2 cellular contexts compared by ENCODE assay signal in the genomic region with DNA sequence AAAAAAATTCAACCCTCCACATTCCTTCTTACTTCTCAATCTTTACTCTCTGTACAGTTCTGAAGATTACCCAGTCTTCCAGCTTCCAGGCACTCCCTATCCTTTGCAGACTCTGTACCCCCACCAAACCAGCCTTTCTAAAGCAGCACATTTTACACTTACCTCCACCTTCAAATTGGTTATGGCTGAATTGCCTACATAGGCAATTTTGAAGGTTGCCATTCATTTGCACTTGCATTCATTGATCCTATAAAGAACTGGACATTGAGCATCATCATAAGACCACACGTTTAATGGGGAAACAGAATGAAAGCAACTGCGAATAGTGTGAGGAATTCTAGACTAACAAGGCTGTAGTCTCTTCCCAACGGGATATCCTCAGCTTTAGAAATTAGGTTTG.
TF ChIP-seq lines count a peak whose summit lies in the region.

No MANE protein-coding gene starts in this region.

TF ChIP-seq in SK-N-SH, 30 proteins besides CTCF, POLR2A, EP300 and RAD21:
- TF ChIP-seq, protein P1, sequence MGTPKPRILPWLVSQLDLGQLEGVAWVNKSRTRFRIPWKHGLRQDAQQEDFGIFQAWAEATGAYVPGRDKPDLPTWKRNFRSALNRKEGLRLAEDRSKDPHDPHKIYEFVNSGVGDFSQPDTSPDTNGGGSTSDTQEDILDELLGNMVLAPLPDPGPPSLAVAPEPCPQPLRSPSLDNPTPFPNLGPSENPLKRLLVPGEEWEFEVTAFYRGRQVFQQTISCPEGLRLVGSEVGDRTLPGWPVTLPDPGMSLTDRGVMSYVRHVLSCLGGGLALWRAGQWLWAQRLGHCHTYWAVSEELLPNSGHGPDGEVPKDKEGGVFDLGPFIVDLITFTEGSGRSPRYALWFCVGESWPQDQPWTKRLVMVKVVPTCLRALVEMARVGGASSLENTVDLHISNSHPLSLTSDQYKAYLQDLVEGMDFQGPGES (IDR thresholded peaks at IDR 0.05; ENCODE audit: low read depth, low read length): no peak
- no peak for TF ChIP-seq SIN3A (IDR thresholded peaks at IDR 0.05; ENCODE audit: borderline replicate concordance, low read depth, low read length)
- no peak for TF ChIP-seq FOXM1 (IDR thresholded peaks at IDR 0.05; ENCODE audit: low read depth)
- TF ChIP-seq, protein P2, sequence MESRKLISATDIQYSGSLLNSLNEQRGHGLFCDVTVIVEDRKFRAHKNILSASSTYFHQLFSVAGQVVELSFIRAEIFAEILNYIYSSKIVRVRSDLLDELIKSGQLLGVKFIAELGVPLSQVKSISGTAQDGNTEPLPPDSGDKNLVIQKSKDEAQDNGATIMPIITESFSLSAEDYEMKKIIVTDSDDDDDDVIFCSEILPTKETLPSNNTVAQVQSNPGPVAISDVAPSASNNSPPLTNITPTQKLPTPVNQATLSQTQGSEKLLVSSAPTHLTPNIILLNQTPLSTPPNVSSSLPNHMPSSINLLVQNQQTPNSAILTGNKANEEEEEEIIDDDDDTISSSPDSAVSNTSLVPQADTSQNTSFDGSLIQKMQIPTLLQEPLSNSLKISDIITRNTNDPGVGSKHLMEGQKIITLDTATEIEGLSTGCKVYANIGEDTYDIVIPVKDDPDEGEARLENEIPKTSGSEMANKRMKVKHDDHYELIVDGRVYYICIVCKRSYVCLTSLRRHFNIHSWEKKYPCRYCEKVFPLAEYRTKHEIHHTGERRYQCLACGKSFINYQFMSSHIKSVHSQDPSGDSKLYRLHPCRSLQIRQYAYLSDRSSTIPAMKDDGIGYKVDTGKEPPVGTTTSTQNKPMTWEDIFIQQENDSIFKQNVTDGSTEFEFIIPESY (IDR thresholded peaks at IDR 0.05; ENCODE audit: borderline replicate concordance, low read depth): no peak
- no peak for TF ChIP-seq SMC3 (IDR thresholded peaks at IDR 0.05; ENCODE audit: low read depth, low read length)
- no peak for TF ChIP-seq JUND (IDR thresholded peaks at IDR 0.05)
- no peak for TF ChIP-seq TAF1 (IDR thresholded peaks at IDR 0.05; ENCODE audit: borderline replicate concordance, low read depth, low read length)
- no peak for TF ChIP-seq GATA2 (CRISPR knock-in tag; IDR thresholded peaks at IDR 0.05)
- TF ChIP-seq, protein P3, sequence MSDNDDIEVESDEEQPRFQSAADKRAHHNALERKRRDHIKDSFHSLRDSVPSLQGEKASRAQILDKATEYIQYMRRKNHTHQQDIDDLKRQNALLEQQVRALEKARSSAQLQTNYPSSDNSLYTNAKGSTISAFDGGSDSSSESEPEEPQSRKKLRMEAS (IDR thresholded peaks at IDR 0.05; ENCODE audit: low read depth): no peak

TF ChIP-seq in SK-N-SH treated with all-trans-retinoic acid at 6 μM for 48 hours, 23 proteins besides CTCF, POLR2A, EP300 and RAD21 (continued from another document):
- TF ChIP-seq, protein P4, sequence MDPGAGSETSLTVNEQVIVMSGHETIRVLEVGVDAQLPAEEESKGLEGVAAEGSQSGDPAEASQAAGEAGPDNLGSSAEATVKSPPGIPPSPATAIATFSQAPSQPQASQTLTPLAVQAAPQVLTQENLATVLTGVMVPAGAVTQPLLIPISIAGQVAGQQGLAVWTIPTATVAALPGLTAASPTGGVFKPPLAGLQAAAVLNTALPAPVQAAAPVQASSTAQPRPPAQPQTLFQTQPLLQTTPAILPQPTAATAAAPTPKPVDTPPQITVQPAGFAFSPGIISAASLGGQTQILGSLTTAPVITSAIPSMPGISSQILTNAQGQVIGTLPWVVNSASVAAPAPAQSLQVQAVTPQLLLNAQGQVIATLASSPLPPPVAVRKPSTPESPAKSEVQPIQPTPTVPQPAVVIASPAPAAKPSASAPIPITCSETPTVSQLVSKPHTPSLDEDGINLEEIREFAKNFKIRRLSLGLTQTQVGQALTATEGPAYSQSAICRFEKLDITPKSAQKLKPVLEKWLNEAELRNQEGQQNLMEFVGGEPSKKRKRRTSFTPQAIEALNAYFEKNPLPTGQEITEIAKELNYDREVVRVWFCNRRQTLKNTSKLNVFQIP (CRISPR knock-in tag; IDR thresholded peaks at IDR 0.05; ENCODE audit: borderline replicate concordance, low read depth): no peak
- TF ChIP-seq TOX (CRISPR knock-in tag; IDR thresholded peaks at IDR 0.05; ENCODE audit: borderline replicate concordance) (no peak), PPARA (CRISPR knock-in tag; IDR thresholded peaks at IDR 0.05; ENCODE audit: borderline replicate concordance) (no peak), ZFP3 (CRISPR knock-in tag; IDR thresholded peaks at IDR 0.05) (no peak)
- TF ChIP-seq, protein P5, sequence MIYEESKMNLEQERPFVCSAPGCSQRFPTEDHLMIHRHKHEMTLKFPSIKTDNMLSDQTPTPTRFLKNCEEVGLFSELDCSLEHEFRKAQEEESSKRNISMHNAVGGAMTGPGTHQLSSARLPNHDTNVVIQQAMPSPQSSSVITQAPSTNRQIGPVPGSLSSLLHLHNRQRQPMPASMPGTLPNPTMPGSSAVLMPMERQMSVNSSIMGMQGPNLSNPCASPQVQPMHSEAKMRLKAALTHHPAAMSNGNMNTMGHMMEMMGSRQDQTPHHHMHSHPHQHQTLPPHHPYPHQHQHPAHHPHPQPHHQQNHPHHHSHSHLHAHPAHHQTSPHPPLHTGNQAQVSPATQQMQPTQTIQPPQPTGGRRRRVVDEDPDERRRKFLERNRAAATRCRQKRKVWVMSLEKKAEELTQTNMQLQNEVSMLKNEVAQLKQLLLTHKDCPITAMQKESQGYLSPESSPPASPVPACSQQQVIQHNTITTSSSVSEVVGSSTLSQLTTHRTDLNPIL (CRISPR knock-in tag; IDR thresholded peaks at IDR 0.05; ENCODE audit: low read depth): no peak
- TF ChIP-seq, protein P6, sequence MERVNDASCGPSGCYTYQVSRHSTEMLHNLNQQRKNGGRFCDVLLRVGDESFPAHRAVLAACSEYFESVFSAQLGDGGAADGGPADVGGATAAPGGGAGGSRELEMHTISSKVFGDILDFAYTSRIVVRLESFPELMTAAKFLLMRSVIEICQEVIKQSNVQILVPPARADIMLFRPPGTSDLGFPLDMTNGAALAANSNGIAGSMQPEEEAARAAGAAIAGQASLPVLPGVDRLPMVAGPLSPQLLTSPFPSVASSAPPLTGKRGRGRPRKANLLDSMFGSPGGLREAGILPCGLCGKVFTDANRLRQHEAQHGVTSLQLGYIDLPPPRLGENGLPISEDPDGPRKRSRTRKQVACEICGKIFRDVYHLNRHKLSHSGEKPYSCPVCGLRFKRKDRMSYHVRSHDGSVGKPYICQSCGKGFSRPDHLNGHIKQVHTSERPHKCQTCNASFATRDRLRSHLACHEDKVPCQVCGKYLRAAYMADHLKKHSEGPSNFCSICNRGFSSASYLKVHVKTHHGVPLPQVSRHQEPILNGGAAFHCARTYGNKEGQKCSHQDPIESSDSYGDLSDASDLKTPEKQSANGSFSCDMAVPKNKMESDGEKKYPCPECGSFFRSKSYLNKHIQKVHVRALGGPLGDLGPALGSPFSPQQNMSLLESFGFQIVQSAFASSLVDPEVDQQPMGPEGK (CRISPR knock-in tag; IDR thresholded peaks at IDR 0.05; ENCODE audit: borderline replicate concordance): no peak
TF ChIP-seq in SK-N-SH treated with all-trans-retinoic acid at 6 μM for 48 hours: peak in this region for 0.
